Comparison of ENCODE assay signal across 28 cellular contexts in the genomic region with DNA sequence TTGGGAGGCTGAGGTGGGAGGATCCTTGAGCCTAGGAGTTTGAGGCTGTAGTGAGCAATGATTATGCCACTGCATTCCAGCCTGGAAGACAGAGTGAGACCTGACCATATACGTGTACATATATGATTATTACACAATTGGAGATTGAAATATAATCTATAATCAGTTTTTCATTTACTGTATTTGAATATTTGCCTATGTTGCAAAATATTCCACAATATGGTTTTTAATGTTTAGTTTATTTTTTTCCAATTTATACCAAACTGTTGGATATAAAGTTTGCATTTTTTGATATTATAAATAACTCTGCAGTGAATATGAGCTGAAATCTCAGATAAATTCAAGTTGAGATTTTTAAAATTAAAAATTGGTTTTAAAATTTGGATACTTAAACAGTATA.
"Had no signal": no experiment of that assay in that cellular context is flagged by ENCODE, and none has a peak within 500 bp of the region (broad histone marks: within the 10 kb centered on the region; RNA-seq: fewer than 3 reads in every experiment).

No MANE protein-coding gene starts in this region.

- H3K27ac ChIP-seq: neural progenitor cell, ovary, parathyroid adenoma, psoas muscle, skin epidermis, spleen, suprapubic skin, testis, tibial nerve, upper lobe of right lung, uterus had no signal

- H3K9me3 ChIP-seq: ovary, psoas muscle, spleen, suprapubic skin, testis, tibial nerve, upper lobe of right lung, uterus had no signal

- H3K79me2 ChIP-seq: parathyroid adenoma had no signal

- H3K27me3 ChIP-seq: neural progenitor cell, ovary, testis, tibial nerve, uterus had no signal

- DNase-seq: naive thymus-derived CD4-positive, alpha-beta T cell; natural killer cell; occipital lobe; ovary; posterior cingulate gyrus; psoas muscle; right cardiac atrium; spleen; stimulated activated CD4-positive, alpha-beta T cell treated with anti-CD3 and anti-CD28 coated beads, Interleukin-12 subunit alpha, Interleukin-12 subunit beta, amount 100 ng/mL, for 4 hours; stimulated activated CD4-positive, alpha-beta T cell treated with anti-CD3 and anti-CD28 coated beads, Interleukin-1b, Interleukin-23, amount 100 ng/mL, for 48 hours; stimulated activated CD4-positive, alpha-beta T cell treated with anti-CD3 and anti-CD28 coated beads, Interleukin-4, amount 100 ng/mL, for 1 hour; stimulated activated CD4-positive, alpha-beta T cell treated with anti-CD3 and anti-CD28 coated beads, Interleukin-4, amount 100 ng/mL, for 4 hours; stimulated activated CD8-positive, alpha-beta memory T cell treated with anti-CD3 and anti-CD28 coated beads, Interleukin-4, amount 100 ng/mL, for 48 hours; stimulated activated naive CD4-positive, alpha-beta T cell; stimulated activated naive CD8-positive, alpha-beta T cell treated with anti-CD3 and anti-CD28 coated beads, Interleukin-15, amount 100 ng/mL, for 72 hours; stimulated activated naive CD8-positive, alpha-beta T cell treated with anti-CD3 and anti-CD28 coated beads, Interleukin-15, Interleukin-2, amounts not matched to agents 100 U/mL and 50 U/mL, for 24 hours; substantia nigra; testis; upper lobe of right lung; uterus had no signal

- H3K4me1 ChIP-seq: neural progenitor cell, parathyroid adenoma, psoas muscle, suprapubic skin, testis, upper lobe of right lung, uterus had no signal

- H3K4me2 ChIP-seq: neural progenitor cell, smooth muscle cell had no signal

- H3K9ac ChIP-seq: neural progenitor cell, parathyroid adenoma had no signal

- H2AFZ ChIP-seq: neural progenitor cell, parathyroid adenoma had no signal

- ATAC-seq: naive thymus-derived CD4-positive, alpha-beta T cell; natural killer cell; psoas muscle; right cardiac atrium; sciatic nerve; stimulated activated memory B cell treated with anti-CD40 and anti-IgM and Interleukin-4, amounts not matched to agents 10 μg/mL and 1 μg/mL and 100 μg/mL, for 72 hours; stimulated activated naive CD8-positive, alpha-beta T cell treated with anti-CD3 and anti-CD28 coated beads, Interleukin-15, amount 100 ng/mL, for 72 hours; stimulated activated naive CD8-positive, alpha-beta T cell treated with anti-CD3 and anti-CD28 coated beads, Interleukin-15, Interleukin-2, amounts not matched to agents 100 U/mL and 50 U/mL, for 24 hours; upper lobe of right lung had no signal

- H3K4me3 ChIP-seq: neural progenitor cell, ovary, psoas muscle, skin epidermis, smooth muscle cell, spleen, suprapubic skin, testis, tibial nerve, upper lobe of right lung, uterus had no signal

- H3K36me3 ChIP-seq: neural progenitor cell, ovary, spleen, suprapubic skin, tibial nerve, upper lobe of right lung, uterus had no signal
